Comparison of ENCODE assay signal across 14 cellular contexts in the genomic region with DNA sequence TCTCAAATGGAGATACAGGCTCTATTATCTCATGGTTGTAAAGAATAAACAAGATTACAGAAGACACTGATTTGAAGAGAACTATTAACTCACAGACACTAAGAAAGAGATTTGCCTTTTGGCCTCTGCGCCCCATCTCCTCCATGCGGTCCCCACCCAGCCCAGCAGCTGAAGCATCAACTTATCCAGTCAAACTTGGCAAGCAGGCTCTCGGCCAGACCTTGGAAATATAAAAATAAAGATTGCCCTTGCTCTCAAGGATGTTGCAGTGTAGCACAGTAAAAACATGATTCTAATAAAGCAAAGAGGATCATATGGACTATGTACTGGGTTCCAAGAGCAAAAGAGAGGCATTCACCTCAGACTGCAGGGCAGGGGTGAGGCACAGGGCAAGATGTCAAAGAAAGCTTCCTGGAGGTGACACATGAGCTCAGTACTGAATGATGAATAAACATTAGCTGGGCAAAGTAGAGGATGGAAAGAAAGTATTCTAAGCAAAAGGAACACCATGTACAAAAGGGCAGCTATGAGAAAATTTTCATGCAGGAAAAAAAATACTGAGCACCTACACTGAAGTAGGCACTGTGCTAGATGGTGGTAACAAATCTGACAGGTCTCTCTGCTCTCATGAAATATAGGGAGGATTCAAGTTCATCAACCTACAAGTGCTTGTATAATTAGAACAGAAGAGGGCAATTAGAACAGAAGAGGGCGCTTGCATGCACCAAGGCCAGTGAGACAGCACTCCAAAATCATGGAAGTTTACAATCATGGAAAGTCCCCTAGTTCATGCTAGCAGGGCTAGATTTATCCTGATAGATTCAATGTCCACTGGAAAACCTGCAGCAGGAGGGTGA.
DNase-seq lines count a peak whose midpoint lies in the region; TF ChIP-seq lines count a peak whose summit lies in the region.
"Had no signal": no experiment of that assay in that cellular context is flagged by ENCODE, and none has a peak within 500 bp of the region (broad histone marks: within the 10 kb centered on the region; RNA-seq: fewer than 3 reads in every experiment).

No MANE protein-coding gene starts in this region.

- H3K4me1 Mint-ChIP-seq in neural crest cell, result peaks cover 22% of the 10 kb centered on the region

- no peaks in the 10 kb centered on the region for H3K27me3 Mint-ChIP-seq in neural crest cell (ENCODE audit: low read depth)
- H3K27me3 Mint-ChIP-seq: activated CD4-positive, alpha-beta T cell treated with anti-CD3 and anti-CD28 coated beads, Interleukin-2, amount 10 ng/mL, durations not matched to agents 7 days and 5 days had no signal

- H4K20me1 ChIP-seq in GM23248 (ENCODE audit: insufficient read depth) (no peaks in the 10 kb centered on the region), OCI-LY7 (ENCODE audit: insufficient read depth, low read length) (no peaks in the 10 kb centered on the region), Karpas-422 (ENCODE audit: insufficient read depth, low read depth, low read length) (no peaks in the 10 kb centered on the region)

- no peak overlapping the region for H3K4me3 Mint-ChIP-seq in neural crest cell
- H3K4me3 Mint-ChIP-seq: activated CD4-positive, alpha-beta T cell treated with anti-CD3 and anti-CD28 coated beads, Interleukin-2, amount 10 ng/mL, durations not matched to agents 7 days and 5 days; T-helper 1 cell treated with Interleukin-12 subunit alpha and Interleukin-12 subunit beta and Interleukin-4 antibody, amounts not matched to agents 30 μg/mL and 1 μg/mL, for 36 hours had no signal

- H3K4me3 ChIP-seq in GM23248, result no peak overlapping the region
- no peak overlapping the region for H3K4me3 ChIP-seq in OCI-LY7 (ENCODE audit: low read depth, low read length, poor library complexity, severe bottlenecking)
- H3K4me3 ChIP-seq in Karpas-422 (ENCODE audit: low read length), result no peak overlapping the region
- H3K4me3 ChIP-seq: PC-9, skin epidermis had no signal

- H3K9ac ChIP-seq in GM23248 (peak overlapping the region; percentile 6; the same call in 1 of the 2 replicates), Karpas-422 (ENCODE audit: low read length) (no peak overlapping the region)

- H3K9me3 Mint-ChIP-seq in neural crest cell, result peaks cover 2% of the 10 kb centered on the region
- H3K9me3 Mint-ChIP-seq: T-helper 1 cell treated with Interleukin-12 subunit alpha and Interleukin-12 subunit beta and Interleukin-4 antibody, amounts not matched to agents 30 μg/mL and 1 μg/mL, for 36 hours had no signal

- H3K9me2 ChIP-seq in GM23248 (ENCODE audit: insufficient read depth) (no peaks in the 10 kb centered on the region), OCI-LY7 (ENCODE audit: insufficient read depth, low read length) (no peaks in the 10 kb centered on the region), Karpas-422 (replicated peaks; ENCODE audit: insufficient read depth, low read length) (no peaks in the 10 kb centered on the region)

- CTCF ChIA-PET in OCI-LY7 (lab: Charles Lee; ENCODE audit: unreplicated experiment), result no interaction called here

- DNase-seq in GM23248 (peak; percentile 43), OCI-LY7 (ENCODE audit: low spot score) (no peak), fibroblast of peridontal ligament (ENCODE audit: extremely low read depth) (peak; percentile 30), neural crest cell (ENCODE audit: low read depth, low spot score) (no peak), RPMI8226 (no peak), NCI-H226 (no peak), Karpas-422 (no peak)
- no peak for DNase-seq in stimulated activated naive CD4-positive, alpha-beta T cell treated with Interleukin-2 at 50 U/mL for 16 hours (lab: John Stamatoyannopoulos, UW)
- DNase-seq: activated CD4-positive, alpha-beta T cell treated with anti-CD3 and anti-CD28 coated beads, Interleukin-2, amount 10 ng/mL, durations not matched to agents 7 days and 5 days; effector memory CD4-positive, alpha-beta T cell; NCI-H2227 treated with DMSO at 0.1 percent for 48 hours; PC-9 had no signal

- peaks cover 44% of the 10 kb centered on the region for H3F3A ChIP-seq in GM23248 (ENCODE audit: insufficient read depth)

- no peak overlapping the region for H2AFZ ChIP-seq in GM23248
- H2AFZ ChIP-seq in OCI-LY7 (ENCODE audit: low read length), result no peak overlapping the region
- no peak overlapping the region for H2AFZ ChIP-seq in Karpas-422 (ENCODE audit: low read length)
- H2AFZ ChIP-seq: PC-9 had no signal

- intact Hi-C loops in OCI-LY7 (cut with micrococcal nuclease; ENCODE audit: unreplicated experiment), result no loop called here

- H3K4me1 ChIP-seq in GM23248 (ENCODE audit: insufficient read depth) (peaks cover 46% of the 10 kb centered on the region), OCI-LY7 (ENCODE audit: insufficient read depth, low read length, poor library complexity, severe bottlenecking) (peaks cover 5% of the 10 kb centered on the region), Karpas-422 (ENCODE audit: low read length) (peaks cover 15% of the 10 kb centered on the region)

- POLR2A ChIA-PET in OCI-LY7 (lab: Charles Lee), result interaction anchor here (0.8 kb wide), 1 partner anchor 541 kb away, joined by 3 read pairs; no protein-coding TSS in a partner anchor

- TF ChIP-seq CTCF in OCI-LY7 (conservative IDR thresholded peaks at IDR 0.05; ENCODE audit: low read length) (peak; percentile 30; the same call in 1 of the 2 replicates), neural crest cell (conservative IDR thresholded peaks at IDR 0.05) (no peak)

- peak overlapping the region; percentile 75 for H3K27ac ChIP-seq in GM23248
- H3K27ac ChIP-seq in OCI-LY7 (ENCODE audit: low read depth, low read length, poor library complexity, severe bottlenecking), result no peak overlapping the region
- H3K27ac ChIP-seq in Karpas-422 (ENCODE audit: low read length), result no peak overlapping the region
- H3K27ac ChIP-seq: PC-9 had no signal

- peaks cover 60% of the 10 kb centered on the region for H3K36me3 Mint-ChIP-seq in neural crest cell (ENCODE audit: low read depth)

- WGBS in GM23248 (ENCODE audit: low coverage in 1 of 2, low lambda C conversion rate in 2 of 2, missing lambda C conversion rate in 2 of 2), 2 experiments, result 58 to 64% methylated on average over 4 of the region's 4 CpGs

- no peaks in the 10 kb centered on the region for H3K9me3 ChIP-seq in GM23248 (ENCODE audit: low read depth)
- no peaks in the 10 kb centered on the region for H3K9me3 ChIP-seq in OCI-LY7 (ENCODE audit: low read length)
- no peaks in the 10 kb centered on the region for H3K9me3 ChIP-seq in Karpas-422 (ENCODE audit: low read length)

- no TSS peak for BruUV-seq in OCI-LY7 (replicated peaks; lab: Mats Ljungman, UMichigan)

- H3K4me2 ChIP-seq in GM23248 (ENCODE audit: unreplicated experiment) (peak overlapping the region; percentile 33), OCI-LY7 (ENCODE audit: low read length) (no peak overlapping the region), Karpas-422 (ENCODE audit: low read depth, low read length, poor library complexity, severe bottlenecking) (no peak overlapping the region)
- H3K4me2 ChIP-seq: PC-9 had no signal

- H3K79me2 ChIP-seq in GM23248 (ENCODE audit: insufficient read depth), result peaks cover 96% of the 10 kb centered on the region
- H3K79me2 ChIP-seq in OCI-LY7 (ENCODE audit: insufficient read depth, low read depth, low read length), result no peaks in the 10 kb centered on the region
- H3K79me2 ChIP-seq in Karpas-422 (ENCODE audit: low read length), result peaks cover 37% of the 10 kb centered on the region

- peak overlapping the region; percentile 40 for H3K27ac Mint-ChIP-seq in neural crest cell (ENCODE audit: unreplicated experiment)
- H3K27ac Mint-ChIP-seq: activated CD4-positive, alpha-beta T cell treated with anti-CD3 and anti-CD28 coated beads, Interleukin-2, amount 10 ng/mL, durations not matched to agents 7 days and 5 days; T-helper 1 cell treated with Interleukin-12 subunit alpha and Interleukin-12 subunit beta and Interleukin-4 antibody, amounts not matched to agents 30 μg/mL and 1 μg/mL, for 36 hours had no signal

- in situ Hi-C loops in GM23248 (cut with MboI), result no loop called here

- H3K27me3 ChIP-seq in GM23248 (replicated peaks; ENCODE audit: insufficient read depth) (no peaks in the 10 kb centered on the region), Karpas-422 (ENCODE audit: low read length) (no peaks in the 10 kb centered on the region)

- H3K36me3 ChIP-seq in GM23248 (ENCODE audit: low read depth), result peaks cover 27% of the 10 kb centered on the region
- H3K36me3 ChIP-seq in OCI-LY7 (ENCODE audit: insufficient read depth, low read length), result peaks cover 4% of the 10 kb centered on the region; the same call in 1 of the 2 replicates
- H3K36me3 ChIP-seq in Karpas-422 (ENCODE audit: insufficient read depth, low read length), result peaks cover 15% of the 10 kb centered on the region; the same call in 1 of the 2 replicates

Comparison
In these comparisons a context has a peak if more than half of its experiments do, and no peak if none do; other contexts are left out.
1. DNase-seq: peak in GM23248 (single experiment) and fibroblast of peridontal ligament (single experiment); none in OCI-LY7 (single experiment), neural crest cell (single experiment), RPMI8226 (single experiment), stimulated activated naive CD4-positive, alpha-beta T cell treated with Interleukin-2 at 50 U/mL for 16 hours (single experiment), NCI-H226 (single experiment) and Karpas-422 (single experiment).